Comparison of ENCODE assay signal across 8 cellular contexts in genomic region chr19:48469056-48469881, GRCh38. TPM values are rescaled to one million over a fixed set of nuclear protein-coding genes. Genes with fewer than 3 reads are reported as not detected.
DNase-seq lines count a peak whose midpoint lies in the region; ATAC-seq and TF ChIP-seq lines count a peak whose summit lies in the region.

TSS of gene CYTH2 (plus strand) at chr19:48469369. CDS start at chr19:48469508, 139 bp downstream.

- peak; percentile 90 for TF ChIP-seq POLR2A in GM19193 (IDR thresholded peaks at IDR 0.05; ENCODE audit: extremely low read depth, insufficient read depth, insufficient read length)

- peak within 1 kb of the TSS; percentile 86 for H3K4me3 ChIP-seq in AG10803 (ENCODE audit: low read length)
- H3K4me3 ChIP-seq in kidney epithelial cell (ENCODE audit: low read depth, low read length): peak within 1 kb of the TSS; percentile 93

- TF ChIP-seq CTCF in AG10803 (conservative IDR thresholded peaks at IDR 0.05; ENCODE audit: low read length) (no peak), kidney epithelial cell (IDR thresholded peaks at IDR 0.05; ENCODE audit: insufficient read depth, low read length, poor library complexity, severe bottlenecking) (no peak)

- ATAC-seq in HG03439 (IDR thresholded peaks at IDR 0.05; ENCODE audit: unreplicated experiment): peak; percentile 92

- peak; percentile 100 for DNase-seq in AG10803 (ENCODE audit: low read depth)
- peak; percentile 98 for DNase-seq in NCI-H510A (lab: John Stamatoyannopoulos, UW)
- DNase-seq in activated CD4-positive, alpha-beta T cell treated with anti-CD3 and anti-CD28 coated beads for 24 hours (ENCODE audit: low read depth in 2 of 2): peak; percentile 97 to 98
- peak; percentile 99 for DNase-seq in cerebellum (ENCODE audit: low spot score)
- no peak for DNase-seq in kidney epithelial cell (ENCODE audit: low read depth)
- peak; percentile 95 to 99 for DNase-seq in stimulated activated CD4-positive, alpha-beta T cell treated with anti-CD3 and anti-CD28 coated beads, Interleukin-1b, Interleukin-23, amount 100 ng/mL, for 1 hour (ENCODE audit: low read depth in 2 of 2)

- H3K27me3 ChIP-seq in kidney epithelial cell (ENCODE audit: control insufficient read depth, insufficient read depth, low read length): no peaks in the 10 kb centered on the region

- H3K36me3 ChIP-seq in kidney epithelial cell (ENCODE audit: control insufficient read depth, insufficient read depth, low read length): peaks cover 3% of the 10 kb centered on the region

RNA-seq across cellular contexts. Expression of gene CYTH2, which starts in this region (rescaled TPM):
- total RNA-seq in cerebellum (49.7 TPM), kidney epithelial cell (73.0 and 77.3 TPM in 2 replicates)
